16 cellular contexts compared by ENCODE assay signal in genomic region chrX:70241501-70241900, GRCh38. TPM values are rescaled to one million over a fixed set of nuclear protein-coding genes. Genes with fewer than 3 reads are reported as not detected.
DNase-seq lines count a peak whose midpoint lies in the region; ATAC-seq lines count a peak whose summit lies in the region.
"Had no signal": no experiment of that assay in that cellular context is flagged by ENCODE, and none has a peak within 500 bp of the region (broad histone marks: within the 10 kb centered on the region; RNA-seq: fewer than 3 reads in every experiment).

No MANE protein-coding gene starts in this region.

- CTCF ChIA-PET in activated naive CD4-positive, alpha-beta T cell treated with anti-CD3 and anti-CD28 coated beads, Interleukin-2, amount 10 ng/mL, durations not matched to agents 7 days and 5 days (lab: Charles Lee), result no interaction called here

- peak; percentile 50 for ATAC-seq in activated naive CD8-positive, alpha-beta T cell treated with anti-CD3 and anti-CD28 coated beads, Interleukin-2, amount 50 U/mL, for 24 hours
- ATAC-seq in stimulated activated naive CD8-positive, alpha-beta T cell treated with anti-CD3 and anti-CD28 coated beads, Interleukin-15, amount 100 ng/mL, for 72 hours, result peak; percentile 52
- no peak for ATAC-seq in stimulated activated memory B cell treated with anti-CD40 and anti-IgM and Interleukin-4, amounts not matched to agents 10 μg/mL and 1 μg/mL and 100 μg/mL, for 72 hours
- ATAC-seq: A549; CD8-positive, alpha-beta T cell had no signal

- H3K36me3 Mint-ChIP-seq in activated naive CD4-positive, alpha-beta T cell treated with anti-CD3 and anti-CD28 coated beads, Interleukin-2, amount 10 ng/mL, durations not matched to agents 7 days and 5 days, result no peaks in the 10 kb centered on the region
- H3K36me3 Mint-ChIP-seq in activated naive CD8-positive, alpha-beta T cell treated with anti-CD3 and anti-CD28 coated beads, Interleukin-2, amount 50 U/mL, for 24 hours (ENCODE audit: low read depth), result no peaks in the 10 kb centered on the region
- peaks cover 4% of the 10 kb centered on the region for H3K36me3 Mint-ChIP-seq in activated naive CD8-positive, alpha-beta T cell treated with anti-CD3 and anti-CD28 coated beads for 36 hours
- no peaks in the 10 kb centered on the region for H3K36me3 Mint-ChIP-seq in stimulated activated memory B cell treated with anti-CD40 and anti-IgM and Interleukin-4, amounts not matched to agents 10 μg/mL and 1 μg/mL and 100 μg/mL, for 72 hours
- H3K36me3 Mint-ChIP-seq: CD8-positive, alpha-beta T cell had no signal

- peak overlapping the region; percentile 5 for H3K27ac Mint-ChIP-seq in activated naive CD4-positive, alpha-beta T cell treated with anti-CD3 and anti-CD28 coated beads, Interleukin-2, amount 10 ng/mL, durations not matched to agents 7 days and 5 days
- H3K27ac Mint-ChIP-seq in activated naive CD8-positive, alpha-beta T cell treated with anti-CD3 and anti-CD28 coated beads, Interleukin-2, amount 50 U/mL, for 24 hours, result peak overlapping the region; percentile 41
- H3K27ac Mint-ChIP-seq in activated naive CD8-positive, alpha-beta T cell treated with anti-CD3 and anti-CD28 coated beads for 36 hours, result no peak overlapping the region
- H3K27ac Mint-ChIP-seq in stimulated activated naive CD8-positive, alpha-beta T cell treated with anti-CD3 and anti-CD28 coated beads, Interleukin-15, amount 100 ng/mL, for 72 hours, result no peak overlapping the region
- H3K27ac Mint-ChIP-seq in stimulated activated memory B cell treated with anti-CD40 and anti-IgM and Interleukin-4, amounts not matched to agents 10 μg/mL and 1 μg/mL and 100 μg/mL, for 72 hours, result no peak overlapping the region
- H3K27ac Mint-ChIP-seq: B cell; CD4-positive, alpha-beta T cell; CD8-positive, alpha-beta T cell had no signal

- H3K27me3 Mint-ChIP-seq in activated naive CD4-positive, alpha-beta T cell treated with anti-CD3 and anti-CD28 coated beads, Interleukin-2, amount 10 ng/mL, durations not matched to agents 7 days and 5 days, result no peaks in the 10 kb centered on the region
- no peaks in the 10 kb centered on the region for H3K27me3 Mint-ChIP-seq in activated naive CD8-positive, alpha-beta T cell treated with anti-CD3 and anti-CD28 coated beads, Interleukin-2, amount 50 U/mL, for 24 hours
- H3K27me3 Mint-ChIP-seq in activated naive CD8-positive, alpha-beta T cell treated with anti-CD3 and anti-CD28 coated beads for 36 hours, result no peaks in the 10 kb centered on the region
- H3K27me3 Mint-ChIP-seq in stimulated activated naive CD8-positive, alpha-beta T cell treated with anti-CD3 and anti-CD28 coated beads, Interleukin-15, amount 100 ng/mL, for 72 hours, result no peaks in the 10 kb centered on the region
- H3K27me3 Mint-ChIP-seq in stimulated activated memory B cell treated with anti-CD40 and anti-IgM and Interleukin-4, amounts not matched to agents 10 μg/mL and 1 μg/mL and 100 μg/mL, for 72 hours, result no peaks in the 10 kb centered on the region
- H3K27me3 Mint-ChIP-seq: CD4-positive, alpha-beta T cell had no signal

- no peaks in the 10 kb centered on the region for H3K9me3 Mint-ChIP-seq in activated naive CD4-positive, alpha-beta T cell treated with anti-CD3 and anti-CD28 coated beads, Interleukin-2, amount 10 ng/mL, durations not matched to agents 7 days and 5 days
- H3K9me3 Mint-ChIP-seq in activated naive CD8-positive, alpha-beta T cell treated with anti-CD3 and anti-CD28 coated beads, Interleukin-2, amount 50 U/mL, for 24 hours, result no peaks in the 10 kb centered on the region
- no peaks in the 10 kb centered on the region for H3K9me3 Mint-ChIP-seq in activated naive CD8-positive, alpha-beta T cell treated with anti-CD3 and anti-CD28 coated beads for 36 hours
- H3K9me3 Mint-ChIP-seq in stimulated activated naive CD8-positive, alpha-beta T cell treated with anti-CD3 and anti-CD28 coated beads, Interleukin-15, amount 100 ng/mL, for 72 hours, result no peaks in the 10 kb centered on the region
- H3K9me3 Mint-ChIP-seq in stimulated activated memory B cell treated with anti-CD40 and anti-IgM and Interleukin-4, amounts not matched to agents 10 μg/mL and 1 μg/mL and 100 μg/mL, for 72 hours, result no peaks in the 10 kb centered on the region
- H3K9me3 Mint-ChIP-seq: CD4-positive, alpha-beta T cell; CD8-positive, alpha-beta T cell had no signal

- H3K4me3 Mint-ChIP-seq in activated naive CD4-positive, alpha-beta T cell treated with anti-CD3 and anti-CD28 coated beads, Interleukin-2, amount 10 ng/mL, durations not matched to agents 7 days and 5 days, result no peak overlapping the region
- no peak overlapping the region for H3K4me3 Mint-ChIP-seq in activated naive CD8-positive, alpha-beta T cell treated with anti-CD3 and anti-CD28 coated beads, Interleukin-2, amount 50 U/mL, for 24 hours
- no peak overlapping the region for H3K4me3 Mint-ChIP-seq in activated naive CD8-positive, alpha-beta T cell treated with anti-CD3 and anti-CD28 coated beads for 36 hours
- H3K4me3 Mint-ChIP-seq in stimulated activated naive CD8-positive, alpha-beta T cell treated with anti-CD3 and anti-CD28 coated beads, Interleukin-15, amount 100 ng/mL, for 72 hours, result no peak overlapping the region
- H3K4me3 Mint-ChIP-seq in stimulated activated memory B cell treated with anti-CD40 and anti-IgM and Interleukin-4, amounts not matched to agents 10 μg/mL and 1 μg/mL and 100 μg/mL, for 72 hours, result no peak overlapping the region
- H3K4me3 Mint-ChIP-seq: B cell; CD4-positive, alpha-beta T cell; CD8-positive, alpha-beta T cell had no signal

- no peaks in the 10 kb centered on the region for H3K4me1 Mint-ChIP-seq in activated naive CD4-positive, alpha-beta T cell treated with anti-CD3 and anti-CD28 coated beads, Interleukin-2, amount 10 ng/mL, durations not matched to agents 7 days and 5 days
- peaks cover 28% of the 10 kb centered on the region for H3K4me1 Mint-ChIP-seq in activated naive CD8-positive, alpha-beta T cell treated with anti-CD3 and anti-CD28 coated beads, Interleukin-2, amount 50 U/mL, for 24 hours
- peaks cover 4% of the 10 kb centered on the region for H3K4me1 Mint-ChIP-seq in activated naive CD8-positive, alpha-beta T cell treated with anti-CD3 and anti-CD28 coated beads for 36 hours
- H3K4me1 Mint-ChIP-seq in stimulated activated naive CD8-positive, alpha-beta T cell treated with anti-CD3 and anti-CD28 coated beads, Interleukin-15, amount 100 ng/mL, for 72 hours, result peaks cover 6% of the 10 kb centered on the region
- H3K4me1 Mint-ChIP-seq in stimulated activated memory B cell treated with anti-CD40 and anti-IgM and Interleukin-4, amounts not matched to agents 10 μg/mL and 1 μg/mL and 100 μg/mL, for 72 hours, result no peaks in the 10 kb centered on the region
- H3K4me1 Mint-ChIP-seq: B cell had no signal

- DNase-seq in activated naive CD4-positive, alpha-beta T cell treated with anti-CD3 and anti-CD28 coated beads, Interleukin-2, amount 10 ng/mL, durations not matched to agents 7 days and 5 days, result no peak
- no peak for DNase-seq in activated naive CD4-positive, alpha-beta T cell treated with Interleukin-2 at 50 U/mL for 16 hours
- no peak for DNase-seq in activated naive CD8-positive, alpha-beta T cell treated with anti-CD3 and anti-CD28 coated beads, Interleukin-2, amount 50 U/mL, for 24 hours
- DNase-seq in activated naive CD8-positive, alpha-beta T cell treated with anti-CD3 and anti-CD28 coated beads for 36 hours, result no peak
- DNase-seq in stimulated activated naive CD8-positive, alpha-beta T cell treated with anti-CD3 and anti-CD28 coated beads, Interleukin-15, amount 100 ng/mL, for 72 hours, result no peak
- DNase-seq: AML-193; Caco-2; Calu3; CD4-positive, alpha-beta T cell; CD8-positive, alpha-beta T cell; DMS79 treated with DMSO at 0.1 percent for 48 hours; GF-D8 had no signal

RNA-seq across cellular contexts. Expression of gene AWAT1, which starts 7.0 kb away (rescaled TPM):
- not detected for total RNA-seq in activated naive CD8-positive, alpha-beta T cell treated with anti-CD3 and anti-CD28 coated beads for 36 hours
- total RNA-seq: A172; B cell; Caco-2; Calu3; CD4-positive, alpha-beta T cell; CD8-positive, alpha-beta T cell had no signal

RNA-seq across cellular contexts. Expression of gene P2RY4, which starts 18.5 kb away (rescaled TPM):
- total RNA-seq in activated naive CD8-positive, alpha-beta T cell treated with anti-CD3 and anti-CD28 coated beads for 36 hours, result under 1 TPM in 1 of 2 experiments, not detected in 1; 0.12 TPM
- total RNA-seq: A172; Calu3; CD8-positive, alpha-beta T cell had no signal

RNA-seq across cellular contexts. Expression of gene ARR3, which starts 26.6 kb away (rescaled TPM):
- total RNA-seq in activated naive CD8-positive, alpha-beta T cell treated with anti-CD3 and anti-CD28 coated beads for 36 hours, result not detected
- total RNA-seq: A172; B cell; Caco-2; Calu3; CD4-positive, alpha-beta T cell; CD8-positive, alpha-beta T cell had no signal

RNA-seq across cellular contexts. Expression of gene RAB41, which starts 40.5 kb away (rescaled TPM):
- total RNA-seq in activated naive CD8-positive, alpha-beta T cell treated with anti-CD3 and anti-CD28 coated beads for 36 hours, result not detected
- total RNA-seq: A172; B cell; Caco-2; Calu3; CD4-positive, alpha-beta T cell; CD8-positive, alpha-beta T cell had no signal

RNA-seq across cellular contexts. Expression of gene PDZD11, which starts 48.2 kb away (rescaled TPM):
- 10 to 100 TPM; 24.0 to 27.0 TPM for total RNA-seq in activated naive CD8-positive, alpha-beta T cell treated with anti-CD3 and anti-CD28 coated beads for 36 hours

Comparison
In these comparisons a context has a peak if more than half of its experiments do, and no peak if none do; other contexts are left out.
1. H3K27ac Mint-ChIP-seq: peak in activated naive CD4-positive, alpha-beta T cell treated with anti-CD3 and anti-CD28 coated beads, Interleukin-2, amount 10 ng/mL, durations not matched to agents 7 days and 5 days (single experiment) and activated naive CD8-positive, alpha-beta T cell treated with anti-CD3 and anti-CD28 coated beads, Interleukin-2, amount 50 U/mL, for 24 hours (single experiment); none in activated naive CD8-positive, alpha-beta T cell treated with anti-CD3 and anti-CD28 coated beads for 36 hours (single experiment), stimulated activated naive CD8-positive, alpha-beta T cell treated with anti-CD3 and anti-CD28 coated beads, Interleukin-15, amount 100 ng/mL, for 72 hours (0 of 2) and stimulated activated memory B cell treated with anti-CD40 and anti-IgM and Interleukin-4, amounts not matched to agents 10 μg/mL and 1 μg/mL and 100 μg/mL, for 72 hours (single experiment).